In the genomic region with DNA sequence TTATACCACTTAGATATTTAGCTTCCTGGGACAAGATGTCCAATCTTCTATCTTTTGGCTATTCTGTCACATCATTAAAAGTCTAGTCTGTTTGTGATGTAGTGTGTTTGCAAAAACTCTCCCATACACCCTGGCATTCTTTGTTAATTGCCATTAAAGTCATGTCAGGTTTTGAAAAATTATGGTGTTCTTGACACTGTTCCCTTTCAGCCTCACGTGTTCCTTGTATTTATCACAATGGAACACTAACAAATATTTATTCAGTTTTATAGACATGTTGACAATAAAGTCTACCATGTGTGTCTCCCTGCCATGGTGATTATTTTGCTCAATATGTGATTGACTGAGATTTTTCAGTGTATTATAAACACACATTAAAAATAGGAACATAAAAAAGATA, we compare ENCODE assay signal across 28 cellular contexts. TPM values are rescaled to one million over a fixed set of nuclear protein-coding genes. Genes with fewer than 3 reads are reported as not detected.
DNase-seq lines count a peak whose midpoint lies in the region; ATAC-seq, FAIRE-seq and TF ChIP-seq lines count a peak whose summit lies in the region.
"Had no signal": no experiment of that assay in that cellular context is flagged by ENCODE, and none has a peak within 500 bp of the region (broad histone marks: within the 10 kb centered on the region; RNA-seq: fewer than 3 reads in every experiment).

No MANE protein-coding gene starts in this region.

- H3K4me2 ChIP-seq in A549, result no peak overlapping the region; the same call in 2 of the 3 replicates
- H3K4me2 ChIP-seq: BLaER1 had no signal

- H3K27me3 ChIP-seq in gastroesophageal sphincter, result no peaks in the 10 kb centered on the region
- H3K27me3 ChIP-seq: BE2C, BLaER1 had no signal

- H3K4me3 Mint-ChIP-seq in activated naive CD4-positive, alpha-beta T cell treated with anti-CD3 and anti-CD28 coated beads, Interleukin-2, amount 10 ng/mL, durations not matched to agents 7 days and 5 days, result no peak overlapping the region
- H3K4me3 Mint-ChIP-seq: CD4-positive, alpha-beta memory T cell; CD4-positive, CD25-positive, alpha-beta regulatory T cell; CD8-positive, alpha-beta memory T cell had no signal

- FAIRE-seq in A549 (lab: Jason Lieb, UNC), result no peak
- FAIRE-seq in islet of Langerhans (lab: Jason Lieb, UNC), result peak; percentile 45
- FAIRE-seq: GM12878, GM12892, GM18507 had no signal

- POLR2A ChIA-PET in A549 (lab: Yijun Ruan, JAX), result no interaction called here

- CTCF ChIA-PET in A549 (lab: Yijun Ruan, JAX), result interaction anchor here (2.5 kb wide), 1 partner anchor 225 kb away, joined by 6 read pairs; no protein-coding TSS in a partner anchor
- CTCF ChIA-PET in activated naive CD4-positive, alpha-beta T cell treated with anti-CD3 and anti-CD28 coated beads, Interleukin-2, amount 10 ng/mL, durations not matched to agents 7 days and 5 days (lab: Charles Lee), result no interaction called here

- ATAC-seq in A549, result no peak
- ATAC-seq in gastroesophageal sphincter, result no peak
- no peak for ATAC-seq in GM19397 (IDR thresholded peaks at IDR 0.05; ENCODE audit: unreplicated experiment)
- ATAC-seq: GM12878 had no signal

- H3K36me3 ChIP-seq in gastroesophageal sphincter, result no peaks in the 10 kb centered on the region
- H3K36me3 ChIP-seq: BE2C, BLaER1 had no signal

- TF ChIP-seq EP300 in A549 (IDR thresholded peaks at IDR 0.05), result no peak
- TF ChIP-seq EP300 in gastroesophageal sphincter (IDR thresholded peaks at IDR 0.05), result no peak

- no peaks in the 10 kb centered on the region for H3K4me1 Mint-ChIP-seq in activated naive CD4-positive, alpha-beta T cell treated with anti-CD3 and anti-CD28 coated beads, Interleukin-2, amount 10 ng/mL, durations not matched to agents 7 days and 5 days
- H3K4me1 Mint-ChIP-seq: CD14-positive monocyte; CD8-positive, alpha-beta memory T cell had no signal

- no peak overlapping the region for H3K4me3 ChIP-seq in A549
- H3K4me3 ChIP-seq in gastroesophageal sphincter, result no peak overlapping the region
- H3K4me3 ChIP-seq: BLaER1, GM12878 had no signal

- H3K4me1 ChIP-seq in A549, result peaks cover 55% of the 10 kb centered on the region
- H3K4me1 ChIP-seq in gastroesophageal sphincter, result no peaks in the 10 kb centered on the region
- H3K4me1 ChIP-seq: BE2C, BLaER1 had no signal

- TF ChIP-seq CTCF in A549 (IDR thresholded peaks at IDR 0.05), result no peak
- no peak for TF ChIP-seq CTCF in VCaP (conservative IDR thresholded peaks at IDR 0.05)
- TF ChIP-seq CTCF in gastroesophageal sphincter (IDR thresholded peaks at IDR 0.05), result no peak

- no peaks in the 10 kb centered on the region for H3K36me3 Mint-ChIP-seq in activated naive CD4-positive, alpha-beta T cell treated with anti-CD3 and anti-CD28 coated beads, Interleukin-2, amount 10 ng/mL, durations not matched to agents 7 days and 5 days
- H3K36me3 Mint-ChIP-seq: CD14-positive monocyte; CD4-positive, alpha-beta memory T cell; CD4-positive, CD25-positive, alpha-beta regulatory T cell had no signal

- DNase-seq in A549 (ENCODE audit: low read depth in 1 of 2, low spot score in 1 of 2), result no peak
- DNase-seq in NCI-H774 (lab: John Stamatoyannopoulos, UW), result no peak
- no peak for DNase-seq in activated naive CD4-positive, alpha-beta T cell treated with anti-CD3 and anti-CD28 coated beads, Interleukin-2, amount 10 ng/mL, durations not matched to agents 7 days and 5 days
- DNase-seq: ACHN; BE2C; C1 segment of cervical spinal cord; CD4-positive, alpha-beta memory T cell; CD4-positive, CD25-positive, alpha-beta regulatory T cell; CD8-positive, alpha-beta memory T cell; COR-L47; DMS 273 treated with DMSO at 0.1 percent for 48 hours; DMS153; DMS53; DMS79; DND-41; EL; GDM1 had no signal

- 43% methylated on average over 1 of the region's 1 CpG for WGBS in A549 (ENCODE audit: missing lambda C conversion rate)
- 0 to 18% methylated on average over 1 of the region's 1 CpG for WGBS in gastroesophageal sphincter (ENCODE audit: low coverage in 1 of 2), 2 donors

- peaks cover 38% of the 10 kb centered on the region for H3K27me3 Mint-ChIP-seq in activated naive CD4-positive, alpha-beta T cell treated with anti-CD3 and anti-CD28 coated beads, Interleukin-2, amount 10 ng/mL, durations not matched to agents 7 days and 5 days

- H3K27ac ChIP-seq in A549, result peak overlapping the region; percentile 54 to 57; a peak in 4 of 6 replicates
- peak overlapping the region; percentile 95 for H3K27ac ChIP-seq in VCaP
- H3K27ac ChIP-seq in gastroesophageal sphincter, result no peak overlapping the region
- H3K27ac ChIP-seq: BLaER1 had no signal

- H3K27ac Mint-ChIP-seq in activated naive CD4-positive, alpha-beta T cell treated with anti-CD3 and anti-CD28 coated beads, Interleukin-2, amount 10 ng/mL, durations not matched to agents 7 days and 5 days, result no peak overlapping the region
- H3K27ac Mint-ChIP-seq: CD14-positive monocyte; CD4-positive, alpha-beta memory T cell; CD4-positive, CD25-positive, alpha-beta regulatory T cell; CD8-positive, alpha-beta memory T cell had no signal

- H3K9me3 ChIP-seq in A549 (no peaks in the 10 kb centered on the region), gastroesophageal sphincter (no peaks in the 10 kb centered on the region)
- H3K9me3 ChIP-seq: BE2C, BLaER1 had no signal

- TF ChIP-seq RAD21 in A549 (conservative IDR thresholded peaks at IDR 0.05 in 1 of 2, IDR thresholded peaks at IDR 0.05 in 1 of 2), result no peak

- no peaks in the 10 kb centered on the region for H3K9me3 Mint-ChIP-seq in activated naive CD4-positive, alpha-beta T cell treated with anti-CD3 and anti-CD28 coated beads, Interleukin-2, amount 10 ng/mL, durations not matched to agents 7 days and 5 days
- H3K9me3 Mint-ChIP-seq: CD8-positive, alpha-beta memory T cell had no signal

- TF ChIP-seq POLR2A in A549 (IDR thresholded peaks at IDR 0.05; ENCODE audit: low read length), result no peak
- TF ChIP-seq POLR2A in gastroesophageal sphincter (IDR thresholded peaks at IDR 0.05), result no peak

TF ChIP-seq in A549, 52 proteins besides CTCF, POLR2A, EP300 and RAD21:
- TF ChIP-seq EHMT2 (IDR thresholded peaks at IDR 0.05; ENCODE audit: low read depth), result no peak
- TF ChIP-seq HOXB5 (CRISPR knock-in tag; IDR thresholded peaks at IDR 0.05), result no peak
- TF ChIP-seq MAZ (IDR thresholded peaks at IDR 0.05; ENCODE audit: borderline replicate concordance, low read depth, low read length), result no peak
- TF ChIP-seq GATA3 (IDR thresholded peaks at IDR 0.05; ENCODE audit: borderline replicate concordance), result no peak

RNA-seq across cellular contexts. Expression of gene CACNA1D, which starts 9.4 kb away (rescaled TPM):
- 10.7 and 18.2 TPM in 2 replicates for polyA plus RNA-seq in A549 (2011; rRNA removed)
- polyA plus RNA-seq in A549 (2012; cell fraction: cytosol; rRNA removed), result 0.95 and 1.6 TPM in 2 replicates
- 6.6 and 7.6 TPM in 2 replicates for polyA plus RNA-seq in A549 (2012; cell fraction: nucleus; rRNA removed)
- 1.1 to 1.5 TPM (median 1.2 TPM) in 3 replicates for polyA plus RNA-seq in A549 (2017; fragmentation: RNase III; extraction: RNeasy Plus Mini Kit Qiagen cat#74134 plus additional on column Dnase treatment)
- polyA minus RNA-seq in A549 (2011; rRNA and poly(A)+ RNA removed), result 49.9 and 64.1 TPM in 2 replicates
- 1 to 10 TPM in 3 of 4 donors, under 1 TPM in 1; 0.52 to 5.7 (median 3.6) TPM for total RNA-seq in gastroesophageal sphincter
- total RNA-seq: A172; A673; CD4-positive, alpha-beta memory T cell had no signal

Comparison
In these comparisons a context has a peak if more than half of its experiments do, and no peak if none do; other contexts are left out.
1. H3K27ac ChIP-seq: peak in A549 (2 of 2) and VCaP (single experiment); none in gastroesophageal sphincter (0 of 4).